1 cellular context compared by ENCODE assay signal in genomic region chr22:46473896-46474557, GRCh38.
TF ChIP-seq lines count a peak whose summit lies in the region.

No MANE protein-coding gene starts in this region.

TF ChIP-seq in HepG2, 621 proteins besides CTCF, POLR2A, EP300 and RAD21 (continued from another document and continues in another):
- TF ChIP-seq E2F1 (CRISPR knock-in tag; IDR thresholded peaks at IDR 0.05) (no peak), FOXO1 (CRISPR knock-in tag; IDR thresholded peaks at IDR 0.05) (0 out of 2 replicates have a peak, but pooled peaks have one; percentile 13), KMT2A (CRISPR knock-in tag; IDR thresholded peaks at IDR 0.05) (no peak), ZNF781 (CRISPR knock-in tag; IDR thresholded peaks at IDR 0.05; ENCODE audit: borderline replicate concordance, not compliant biosample characterization) (no peak), IRX3 (CRISPR knock-in tag; IDR thresholded peaks at IDR 0.05; ENCODE audit: borderline replicate concordance, low read depth) (0 out of 2 replicates have a peak, but pooled peaks have one; percentile 29), ZNF510 (CRISPR knock-in tag; IDR thresholded peaks at IDR 0.05; ENCODE audit: low read depth) (0 out of 2 replicates have a peak, but pooled peaks have one; percentile 44), ZFP41 (CRISPR knock-in tag; IDR thresholded peaks at IDR 0.05; ENCODE audit: borderline replicate concordance) (no peak), ZNF766 (CRISPR knock-in tag; IDR thresholded peaks at IDR 0.05; ENCODE audit: borderline replicate concordance) (no peak; the same call in 1 of the 2 replicates), HINFP (CRISPR knock-in tag; IDR thresholded peaks at IDR 0.05; ENCODE audit: low read depth) (peak; percentile 71; the same call in 1 of the 2 replicates), AGO2 (optimal IDR thresholded peaks at IDR 0.05; ENCODE audit: low read depth, low read length) (no peak), ZNF280B (CRISPR knock-in tag; IDR thresholded peaks at IDR 0.05; ENCODE audit: borderline replicate concordance) (0 out of 2 replicates have a peak, but pooled peaks have one; percentile 30), THAP11 (CRISPR knock-in tag; IDR thresholded peaks at IDR 0.05) (peak; percentile 69), ZNF75D (CRISPR knock-in tag; IDR thresholded peaks at IDR 0.05; ENCODE audit: borderline replicate concordance) (no peak), ZNF703 (CRISPR knock-in tag; IDR thresholded peaks at IDR 0.05; ENCODE audit: borderline replicate concordance) (peak; percentile 67; the same call in 1 of the 2 replicates), KAT2B (IDR thresholded peaks at IDR 0.05; ENCODE audit: borderline replicate concordance, low read depth, low read length) (no peak), USF2 (IDR thresholded peaks at IDR 0.05; ENCODE audit: low read depth, low read length) (no peak), USF2 (CRISPR knock-in tag; IDR thresholded peaks at IDR 0.05; ENCODE audit: borderline replicate concordance) (no peak), LCORL (IDR thresholded peaks at IDR 0.05) (no peak), LCORL (CRISPR knock-in tag; IDR thresholded peaks at IDR 0.05) (no peak), PRMT3 (CRISPR knock-in tag; IDR thresholded peaks at IDR 0.05; ENCODE audit: borderline replicate concordance, low read depth) (no peak), ATF7 (IDR thresholded peaks at IDR 0.05) (no peak), ATF7 (CRISPR knock-in tag; IDR thresholded peaks at IDR 0.05) (no peak), PITX1 (CRISPR knock-in tag; IDR thresholded peaks at IDR 0.05) (peak; percentile 50; the same call in 1 of the 2 replicates), PPARG (CRISPR knock-in tag; conservative IDR thresholded peaks at IDR 0.05) (no peak), SAFB2 (CRISPR knock-in tag; IDR thresholded peaks at IDR 0.05; ENCODE audit: borderline replicate concordance, low read depth) (no peak), ZBTB4 (CRISPR knock-in tag; IDR thresholded peaks at IDR 0.05; ENCODE audit: borderline replicate concordance) (no peak), AHR (CRISPR knock-in tag; IDR thresholded peaks at IDR 0.05) (no peak), ZNF230 (CRISPR knock-in tag; IDR thresholded peaks at IDR 0.05) (0 out of 2 replicates have a peak, but pooled peaks have one; percentile 35), ARNT2 (CRISPR knock-in tag; IDR thresholded peaks at IDR 0.05; ENCODE audit: low read depth) (no peak), GFI1 (CRISPR knock-in tag; IDR thresholded peaks at IDR 0.05; ENCODE audit: borderline replicate concordance) (no peak), ZKSCAN1 (IDR thresholded peaks at IDR 0.05; ENCODE audit: low read length) (no peak), ZNF550 (CRISPR knock-in tag; IDR thresholded peaks at IDR 0.05; ENCODE audit: borderline replicate concordance) (no peak), AGO1 (IDR thresholded peaks at IDR 0.05; ENCODE audit: low read depth, low read length, poor library complexity, severe bottlenecking) (no peak), EZH2 (conservative IDR thresholded peaks at IDR 0.05; ENCODE audit: low read depth, low read length) (no peak), NBN (conservative IDR thresholded peaks at IDR 0.05) (no peak), SSRP1 (CRISPR knock-in tag; IDR thresholded peaks at IDR 0.05) (no peak), ZNF713 (CRISPR knock-in tag; IDR thresholded peaks at IDR 0.05) (no peak), THAP7 (CRISPR knock-in tag; IDR thresholded peaks at IDR 0.05) (no peak), ZNF704 (CRISPR knock-in tag; IDR thresholded peaks at IDR 0.05; ENCODE audit: borderline replicate concordance) (no peak), ZFX (CRISPR knock-in tag; IDR thresholded peaks at IDR 0.05; ENCODE audit: low read depth) (peak; percentile 40; the same call in 1 of the 2 replicates), STAT5B (CRISPR knock-in tag; IDR thresholded peaks at IDR 0.05) (no peak), ATRX (CRISPR knock-in tag; IDR thresholded peaks at IDR 0.05; ENCODE audit: borderline replicate concordance) (no peak), ZBTB3 (CRISPR knock-in tag; IDR thresholded peaks at IDR 0.05; ENCODE audit: borderline replicate concordance, low read depth) (no peak), IRF9 (CRISPR knock-in tag; IDR thresholded peaks at IDR 0.05; ENCODE audit: borderline replicate concordance) (peak; percentile 48; the same call in 1 of the 2 replicates)
- TF ChIP-seq, protein P1, sequence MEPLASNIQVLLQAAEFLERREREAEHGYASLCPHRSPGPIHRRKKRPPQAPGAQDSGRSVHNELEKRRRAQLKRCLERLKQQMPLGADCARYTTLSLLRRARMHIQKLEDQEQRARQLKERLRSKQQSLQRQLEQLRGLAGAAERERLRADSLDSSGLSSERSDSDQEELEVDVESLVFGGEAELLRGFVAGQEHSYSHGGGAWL (CRISPR knock-in tag; IDR thresholded peaks at IDR 0.05) = peak; percentile 67; the same call in 1 of the 2 replicates
- TF ChIP-seq, protein P2, sequence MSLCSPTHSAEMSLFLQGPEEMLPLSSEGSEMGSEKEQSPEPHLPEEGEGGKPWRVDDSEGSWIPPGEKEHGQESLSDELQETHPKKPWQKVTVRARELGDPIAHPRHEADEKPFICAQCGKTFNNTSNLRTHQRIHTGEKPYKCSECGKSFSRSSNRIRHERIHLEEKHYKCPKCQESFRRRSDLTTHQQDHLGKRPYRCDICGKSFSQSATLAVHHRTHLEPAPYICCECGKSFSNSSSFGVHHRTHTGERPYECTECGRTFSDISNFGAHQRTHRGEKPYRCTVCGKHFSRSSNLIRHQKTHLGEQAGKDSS (CRISPR knock-in tag; IDR thresholded peaks at IDR 0.05; ENCODE audit: borderline replicate concordance, low read depth) = no peak
- TF ChIP-seq, protein P3, sequence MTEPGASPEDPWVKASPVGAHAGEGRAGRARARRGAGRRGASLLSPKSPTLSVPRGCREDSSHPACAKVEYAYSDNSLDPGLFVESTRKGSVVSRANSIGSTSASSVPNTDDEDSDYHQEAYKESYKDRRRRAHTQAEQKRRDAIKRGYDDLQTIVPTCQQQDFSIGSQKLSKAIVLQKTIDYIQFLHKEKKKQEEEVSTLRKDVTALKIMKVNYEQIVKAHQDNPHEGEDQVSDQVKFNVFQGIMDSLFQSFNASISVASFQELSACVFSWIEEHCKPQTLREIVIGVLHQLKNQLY (CRISPR knock-in tag; IDR thresholded peaks at IDR 0.05) = peak; percentile 94
- TF ChIP-seq, protein P4, sequence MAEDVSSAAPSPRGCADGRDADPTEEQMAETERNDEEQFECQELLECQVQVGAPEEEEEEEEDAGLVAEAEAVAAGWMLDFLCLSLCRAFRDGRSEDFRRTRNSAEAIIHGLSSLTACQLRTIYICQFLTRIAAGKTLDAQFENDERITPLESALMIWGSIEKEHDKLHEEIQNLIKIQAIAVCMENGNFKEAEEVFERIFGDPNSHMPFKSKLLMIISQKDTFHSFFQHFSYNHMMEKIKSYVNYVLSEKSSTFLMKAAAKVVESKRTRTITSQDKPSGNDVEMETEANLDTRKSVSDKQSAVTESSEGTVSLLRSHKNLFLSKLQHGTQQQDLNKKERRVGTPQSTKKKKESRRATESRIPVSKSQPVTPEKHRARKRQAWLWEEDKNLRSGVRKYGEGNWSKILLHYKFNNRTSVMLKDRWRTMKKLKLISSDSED (CRISPR knock-in tag; IDR thresholded peaks at IDR 0.05) = no peak
- TF ChIP-seq, protein P5, sequence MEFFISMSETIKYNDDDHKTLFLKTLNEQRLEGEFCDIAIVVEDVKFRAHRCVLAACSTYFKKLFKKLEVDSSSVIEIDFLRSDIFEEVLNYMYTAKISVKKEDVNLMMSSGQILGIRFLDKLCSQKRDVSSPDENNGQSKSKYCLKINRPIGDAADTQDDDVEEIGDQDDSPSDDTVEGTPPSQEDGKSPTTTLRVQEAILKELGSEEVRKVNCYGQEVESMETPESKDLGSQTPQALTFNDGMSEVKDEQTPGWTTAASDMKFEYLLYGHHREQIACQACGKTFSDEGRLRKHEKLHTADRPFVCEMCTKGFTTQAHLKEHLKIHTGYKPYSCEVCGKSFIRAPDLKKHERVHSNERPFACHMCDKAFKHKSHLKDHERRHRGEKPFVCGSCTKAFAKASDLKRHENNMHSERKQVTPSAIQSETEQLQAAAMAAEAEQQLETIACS (CRISPR knock-in tag; IDR thresholded peaks at IDR 0.05) = no peak
